25 cellular contexts compared by ENCODE assay signal in genomic region chr1:24095140-24095859, GRCh38. TPM values are rescaled to one million over a fixed set of nuclear protein-coding genes. Genes with fewer than 3 reads are reported as not detected.
"Had no signal": no experiment of that assay in that cellular context is flagged by ENCODE, and none has a peak within 500 bp of the region (broad histone marks: within the 10 kb centered on the region; RNA-seq: fewer than 3 reads in every experiment).

No MANE protein-coding gene starts in this region.

- H3K27ac ChIP-seq: body of pancreas, sigmoid colon, stomach, thyroid gland, upper lobe of left lung, vagina had no signal

- H3K4me1 Mint-ChIP-seq: memory B cell; naive thymus-derived CD8-positive, alpha-beta T cell; stimulated activated naive B cell treated with anti-CD40 and anti-IgM and Interleukin-4, amounts not matched to agents 10 μg/mL and 1 μg/mL and 100 μg/mL, for 72 hours had no signal

- H3K36me3 Mint-ChIP-seq: activated naive CD8-positive, alpha-beta T cell; memory B cell; naive thymus-derived CD8-positive, alpha-beta T cell; stimulated activated naive B cell treated with anti-CD40 and anti-IgM and Interleukin-4, amounts not matched to agents 10 μg/mL and 1 μg/mL and 100 μg/mL, for 72 hours had no signal

- H3K9me3 Mint-ChIP-seq: activated T-cell treated with anti-CD3 and anti-CD28 coated beads, Interleukin-2, amount 50 U/mL, for 72 hours; memory B cell; naive thymus-derived CD8-positive, alpha-beta T cell; stimulated activated naive B cell treated with anti-CD40 and anti-IgM and Interleukin-4, amounts not matched to agents 10 μg/mL and 1 μg/mL and 100 μg/mL, for 72 hours had no signal

- FAIRE-seq: endothelial cell of umbilical vein, islet of Langerhans had no signal

- H3K36me3 ChIP-seq: sigmoid colon, stomach, thyroid gland, upper lobe of left lung, vagina had no signal

- DNase-seq: activated CD4-positive, alpha-beta T cell treated with anti-CD3 and anti-CD28 coated beads for 4 hours; activated CD4-positive, alpha-beta T cell treated with anti-CD3 and anti-CD28 coated beads, Interleukin-2, amount 50 U/mL, for 4 hours; activated naive CD4-positive, alpha-beta T cell treated with Interleukin-2 at 50 U/mL for 16 hours; activated T-cell treated with anti-CD3 and anti-CD28 coated beads for 4 hours; activated T-cell treated with anti-CD3 and anti-CD28 coated beads, Interleukin-2, amount 50 U/mL, for 72 hours; aorta; body of pancreas; head of caudate nucleus; naive thymus-derived CD8-positive, alpha-beta T cell; sigmoid colon; stimulated activated CD4-positive, alpha-beta T cell treated with anti-CD3 and anti-CD28 coated beads, Interleukin-1b, Interleukin-23, amount 100 ng/mL, for 48 hours; stimulated activated naive B cell treated with anti-CD40 and anti-IgM and Interleukin-4, amounts not matched to agents 10 μg/mL and 1 μg/mL and 100 μg/mL, for 72 hours; stomach; thyroid gland; upper lobe of left lung had no signal

- ATAC-seq: activated T-cell treated with anti-CD3 and anti-CD28 coated beads, Interleukin-2, amount 50 U/mL, for 72 hours; body of pancreas; naive thymus-derived CD8-positive, alpha-beta T cell; stimulated activated naive B cell treated with anti-CD40 and anti-IgM and Interleukin-4, amounts not matched to agents 10 μg/mL and 1 μg/mL and 100 μg/mL, for 72 hours had no signal

- H3K4me3 Mint-ChIP-seq: activated naive CD8-positive, alpha-beta T cell; activated T-cell treated with anti-CD3 and anti-CD28 coated beads, Interleukin-2, amount 50 U/mL, for 72 hours; memory B cell; stimulated activated naive B cell treated with anti-CD40 and anti-IgM and Interleukin-4, amounts not matched to agents 10 μg/mL and 1 μg/mL and 100 μg/mL, for 72 hours had no signal

- H3K4me1 ChIP-seq: sigmoid colon, stomach, upper lobe of left lung, vagina had no signal

- H3K27me3 ChIP-seq: body of pancreas, sigmoid colon, thyroid gland, upper lobe of left lung, vagina had no signal

- H3K4me3 ChIP-seq: body of pancreas, sigmoid colon, smooth muscle cell, stomach, thyroid gland, upper lobe of left lung, vagina had no signal

- H3K4me2 ChIP-seq: smooth muscle cell had no signal

- H3K27ac Mint-ChIP-seq: activated naive CD8-positive, alpha-beta T cell; activated T-cell treated with anti-CD3 and anti-CD28 coated beads, Interleukin-2, amount 50 U/mL, for 72 hours; memory B cell; stimulated activated naive B cell treated with anti-CD40 and anti-IgM and Interleukin-4, amounts not matched to agents 10 μg/mL and 1 μg/mL and 100 μg/mL, for 72 hours had no signal

- H3K9me3 ChIP-seq: body of pancreas, sigmoid colon, stomach, thyroid gland, upper lobe of left lung, vagina had no signal

- H3K27me3 Mint-ChIP-seq: activated naive CD8-positive, alpha-beta T cell had no signal

RNA-seq across cellular contexts. Expression of gene MYOM3, which starts 16.6 kb away (rescaled TPM):
- total RNA-seq: activated T-cell treated with anti-CD3 and anti-CD28 coated beads, Interleukin-2, amount 50 U/mL, for 72 hours; fibroblast of lung; fibroblast of villous mesenchyme; naive thymus-derived CD8-positive, alpha-beta T cell; T-helper 1 cell treated with Interleukin-12 subunit alpha and Interleukin-12 subunit beta and Interleukin-4 antibody, amounts not matched to agents 30 ng/mL and 1 ng/mL, for 36 hours had no signal
- polyA plus RNA-seq: fibroblast of lung; naive thymus-derived CD8-positive, alpha-beta T cell had no signal

RNA-seq across cellular contexts. Expression of gene IL22RA1, which starts 47.6 kb away (rescaled TPM):
- total RNA-seq: activated T-cell treated with anti-CD3 and anti-CD28 coated beads, Interleukin-2, amount 50 U/mL, for 72 hours; chondrocyte; endothelial cell of umbilical vein; fibroblast of villous mesenchyme; naive thymus-derived CD8-positive, alpha-beta T cell; T-helper 1 cell treated with Interleukin-12 subunit alpha and Interleukin-12 subunit beta and Interleukin-4 antibody, amounts not matched to agents 30 ng/mL and 1 ng/mL, for 36 hours had no signal
- polyA plus RNA-seq: endothelial cell of umbilical vein; naive thymus-derived CD8-positive, alpha-beta T cell; smooth muscle cell had no signal
